16 cellular contexts compared by ENCODE assay signal in the genomic region with DNA sequence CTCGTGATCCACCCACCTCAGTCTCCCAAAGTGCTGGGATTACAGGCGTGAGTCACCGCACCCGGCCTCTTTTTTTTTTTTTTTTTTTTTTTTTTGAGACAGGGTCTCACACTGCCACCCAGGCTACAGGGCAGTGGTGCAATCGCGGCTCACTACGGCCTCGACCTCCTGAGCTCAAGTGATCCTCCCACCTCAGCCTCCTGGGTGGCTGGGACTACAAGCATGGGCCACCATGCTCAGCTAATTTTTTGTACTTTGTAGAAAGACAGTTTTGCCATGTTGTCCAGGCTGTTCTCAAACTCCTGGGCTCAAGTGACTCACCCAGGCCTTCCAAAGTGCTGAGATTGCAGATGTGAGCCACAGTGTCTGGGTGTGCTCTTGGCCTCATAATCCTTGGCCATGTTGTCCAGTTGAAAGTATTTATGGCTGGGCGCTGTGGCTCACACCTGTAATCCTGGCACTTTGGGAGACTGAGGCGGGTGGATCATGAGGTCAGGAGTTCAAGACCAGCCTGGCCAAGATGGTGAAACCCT. TPM values are rescaled to one million over a fixed set of nuclear protein-coding genes. Genes with fewer than 3 reads are reported as not detected.
"Had no signal": no experiment of that assay in that cellular context is flagged by ENCODE, and none has a peak within 500 bp of the region (broad histone marks: within the 10 kb centered on the region; RNA-seq: fewer than 3 reads in every experiment).

No MANE protein-coding gene starts in this region.

RNA-seq across cellular contexts. Expression of a gene that starts 41.3 kb away (rescaled TPM):
- total RNA-seq: kidney epithelial cell; left ventricle myocardium inferior; mesenteric fat pad; naive thymus-derived CD4-positive, alpha-beta T cell; progenitor cell of endocrine pancreas; pulmonary artery endothelial cell; renal cortical epithelial cell; right atrium auricular region; skeletal muscle tissue; smooth muscle cell; temporal lobe; tibial nerve; ureter; uterus had no signal
- polyA plus RNA-seq: immature natural killer cell; naive thymus-derived CD4-positive, alpha-beta T cell; neural cell; smooth muscle cell had no signal
